ENCODE assay signal across 10 cellular contexts in genomic region chr5:99037668-99038067, GRCh38.
A peak's percentile ranks its signal among the peaks of the same experiment; 100 is the strongest.
DNase-seq lines count a peak whose midpoint lies in the region; ATAC-seq and TF ChIP-seq lines count a peak whose summit lies in the region.
"Had no signal": no experiment of that assay in that cellular context is flagged by ENCODE, and none has a peak within 500 bp of the region (broad histone marks: within the 10 kb centered on the region; RNA-seq: fewer than 3 reads in every experiment).

No MANE protein-coding gene starts in this region.

- H3K4me1 Mint-ChIP-seq in CD4-positive, CD25-positive, alpha-beta regulatory T cell = peaks cover 30 to 63% (median 55%) of the 10 kb centered on the region in 4 donors

- TF ChIP-seq POLR2A in IMR-90 (IDR thresholded peaks at IDR 0.05; ENCODE audit: low read depth, low read length) = no peak

- intact Hi-C loops in IMR-90 (cut with micrococcal nuclease) = loop anchor here (10.0 kb wide), 1 partner anchor 263 kb away; the partner anchor contains the start of gene RGMB
- intact Hi-C loops in left colon (cut with DNase I, micrococcal nuclease) = no loop called here
- intact Hi-C loops in posterior vena cava (cut with DNase I) = no loop called here

- peak overlapping the region; percentile 63 for H2AFZ ChIP-seq in IMR-90 (replicated peaks; ENCODE audit: low read length, poor library complexity)

- TF ChIP-seq RAD21 in IMR-90 (IDR thresholded peaks at IDR 0.05; ENCODE audit: low read length) = no peak

- peak overlapping the region; percentile 51 for H3K27ac ChIP-seq in CD4-positive, CD25-positive, alpha-beta regulatory T cell (ENCODE audit: insufficient read depth, low read length, poor library complexity, severe bottlenecking)
- no peak overlapping the region for H3K27ac ChIP-seq in IMR-90 (ENCODE audit: insufficient read depth, low read length)
- H3K27ac ChIP-seq: suprapubic skin had no signal

- H2BK5ac ChIP-seq in IMR-90 (ENCODE audit: low read depth, low read length, poor library complexity, severe bottlenecking) = no peak overlapping the region

- no peak overlapping the region for H4K5ac ChIP-seq in IMR-90 (ENCODE audit: low read depth, low read length)

- peak overlapping the region; percentile 65 to 95 (median 73) for H3K27ac Mint-ChIP-seq in CD4-positive, CD25-positive, alpha-beta regulatory T cell

- H2BK20ac ChIP-seq in IMR-90 (ENCODE audit: low read depth, low read length) = no peak overlapping the region

- H4K20me1 ChIP-seq in IMR-90 (ENCODE audit: insufficient read depth, low read length) = no peaks in the 10 kb centered on the region

- no peaks in the 10 kb centered on the region for H3K9me1 ChIP-seq in IMR-90 (ENCODE audit: insufficient read depth, low read length)

- H3K23ac ChIP-seq in IMR-90 (ENCODE audit: low read depth, low read length) = no peak overlapping the region

- DNase-seq in CD4-positive, CD25-positive, alpha-beta regulatory T cell = peak; percentile 25 to 91 (median 77)
- no peak for DNase-seq in IMR-90
- peak; percentile 15 to 24 for DNase-seq in activated CD4-positive, alpha-beta T cell treated with anti-CD3 and anti-CD28 coated beads, Interleukin-2, amount 50 U/mL, for 48 hours
- peak; percentile 71 to 73 for DNase-seq in left colon
- DNase-seq in posterior vena cava (ENCODE audit: low spot score) = no peak
- no peak for DNase-seq in dermis blood vessel endothelial cell
- DNase-seq in NCI-H446 treated with DMSO at 0.1 percent for 48 hours (lab: John Stamatoyannopoulos, UW) = no peak
- no peak for DNase-seq in SKM-1 (lab: John Stamatoyannopoulos, UW; ENCODE audit: unreplicated experiment)
- DNase-seq: T1000 had no signal

- H2BK15ac ChIP-seq in IMR-90 (ENCODE audit: low read depth, low read length) = no peak overlapping the region

- H3K4ac ChIP-seq in IMR-90 (ENCODE audit: low read depth, low read length) = no peak overlapping the region; the same call in 1 of the 2 replicates

- H3K27me3 Mint-ChIP-seq in CD4-positive, CD25-positive, alpha-beta regulatory T cell = no peaks in the 10 kb centered on the region

- H3K14ac ChIP-seq in IMR-90 (replicated peaks; ENCODE audit: low read depth, low read length) = no peak overlapping the region; the same call in 1 of the 2 replicates

- WGBS in IMR-90 (ENCODE audit: extremely low coverage in 2 of 2, insufficient read length in 1 of 2), 2 experiments = no CpG with 5 or more reads among the region's 8 CpGs

- no peaks in the 10 kb centered on the region for H3K36me3 ChIP-seq in CD4-positive, CD25-positive, alpha-beta regulatory T cell (ENCODE audit: control insufficient read depth, insufficient read depth, low read length)
- no peaks in the 10 kb centered on the region for H3K36me3 ChIP-seq in IMR-90 (ENCODE audit: control insufficient read depth, insufficient read depth, low read length)
- H3K36me3 ChIP-seq: suprapubic skin had no signal

- H3K4me3 ChIP-seq in CD4-positive, CD25-positive, alpha-beta regulatory T cell (ENCODE audit: low read depth, low read length) = peak overlapping the region; percentile 8
- no peak overlapping the region for H3K4me3 ChIP-seq in IMR-90 (ENCODE audit: insufficient read depth, low read depth, low read length)
- H3K4me3 ChIP-seq: suprapubic skin had no signal

- dilution Hi-C loops in IMR-90 (cut with HindIII; ENCODE audit: low sequenced_read_pairs, unreplicated experiment) = no loop called here

- no TSS peak for BruUV-seq in IMR-90 (replicated peaks; lab: Mats Ljungman, UMichigan)

- CTCF ChIA-PET in IMR-90 (lab: Yijun Ruan, JAX) = interaction anchor here (0.9 kb wide), 1 partner anchor 23 kb away, joined by 3 read pairs; no protein-coding TSS in a partner anchor

- H3K4me3 Mint-ChIP-seq in CD4-positive, CD25-positive, alpha-beta regulatory T cell = peak overlapping the region; percentile 65 to 79 (median 74)

- no peak overlapping the region for H3K4me2 ChIP-seq in IMR-90 (ENCODE audit: low read depth, low read length)

- in situ Hi-C loops in IMR-90 (cut with MboI; ENCODE audit: low sequenced_read_pairs) = no loop called here

- H3K18ac ChIP-seq in IMR-90 (ENCODE audit: low read depth, low read length) = no peak overlapping the region

- ATAC-seq in CD4-positive, CD25-positive, alpha-beta regulatory T cell (ENCODE audit: low read depth in 2 of 2) = peak; percentile 71 to 72
- no peak for ATAC-seq in IMR-90 (ENCODE audit: low read depth)
- peak; percentile 30 for ATAC-seq in left colon

- H3K36me3 Mint-ChIP-seq in CD4-positive, CD25-positive, alpha-beta regulatory T cell = peaks cover 20% of the 10 kb centered on the region

- H4K8ac ChIP-seq in IMR-90 (ENCODE audit: low read depth in 2 of 2, low read length in 2 of 2) = no peak overlapping the region

- H3K56ac ChIP-seq in IMR-90 (ENCODE audit: extremely low read depth, insufficient read depth, low read length) = no peak overlapping the region

- no peak overlapping the region for H2BK120ac ChIP-seq in IMR-90 (ENCODE audit: low read depth, low read length)

- POLR2A ChIA-PET in IMR-90 (lab: Charles Lee; ENCODE audit: unreplicated experiment) = no interaction called here

- no peak overlapping the region for H4K91ac ChIP-seq in IMR-90 (ENCODE audit: insufficient read depth, low read depth, low read length)

- no peaks in the 10 kb centered on the region for H3K79me1 ChIP-seq in IMR-90 (ENCODE audit: low read depth in 1 of 2, low read length in 2 of 2)

- H3K27me3 ChIP-seq in CD4-positive, CD25-positive, alpha-beta regulatory T cell (ENCODE audit: control insufficient read depth, insufficient read depth, low read length) = no peaks in the 10 kb centered on the region
- H3K27me3 ChIP-seq in IMR-90 (ENCODE audit: control insufficient read depth, insufficient read depth, low read length) = no peaks in the 10 kb centered on the region
- H3K27me3 ChIP-seq: suprapubic skin had no signal

- peaks cover 11 to 12% of the 10 kb centered on the region in 2 experiments for H3K9me3 ChIP-seq in CD4-positive, CD25-positive, alpha-beta regulatory T cell (ENCODE audit: control insufficient read depth in 2 of 2, low read length in 2 of 2)
- no peaks in the 10 kb centered on the region for H3K9me3 ChIP-seq in IMR-90 (ENCODE audit: control insufficient read depth, insufficient read depth, low read length)
- H3K9me3 ChIP-seq: suprapubic skin had no signal

- no peak overlapping the region for H3K9ac ChIP-seq in IMR-90 (ENCODE audit: low read depth, low read length)

- H2AK9ac ChIP-seq in IMR-90 (replicated peaks; ENCODE audit: low read depth, low read length, poor library complexity) = no peak overlapping the region

- peaks cover 42% of the 10 kb centered on the region for H3K4me1 ChIP-seq in CD4-positive, CD25-positive, alpha-beta regulatory T cell (ENCODE audit: control insufficient read depth, insufficient read depth, low read length, poor library complexity, severe bottlenecking)
- peaks cover 3% of the 10 kb centered on the region; the same call in 1 of the 2 replicates for H3K4me1 ChIP-seq in IMR-90 (ENCODE audit: control insufficient read depth, insufficient read depth, low read length)

- peaks cover 2 to 48% (median 23%) of the 10 kb centered on the region in 7 donors for H3K9me3 Mint-ChIP-seq in CD4-positive, CD25-positive, alpha-beta regulatory T cell

- no peak for TF ChIP-seq CTCF in IMR-90 (conservative IDR thresholded peaks at IDR 0.05; ENCODE audit: low read depth, low read length)

- no peak overlapping the region for H2AK5ac ChIP-seq in IMR-90 (ENCODE audit: low read depth, low read length)

TF ChIP-seq in IMR-90, 13 proteins besides CTCF, POLR2A, EP300 and RAD21:
- no peak for TF ChIP-seq FOS (IDR thresholded peaks at IDR 0.05; ENCODE audit: low read depth, low read length)
- no peak for TF ChIP-seq CHD1 (IDR thresholded peaks at IDR 0.05; ENCODE audit: low read depth, low read length)
- no peak for TF ChIP-seq USF2 (IDR thresholded peaks at IDR 0.05; ENCODE audit: low read depth, low read length)
- TF ChIP-seq MAZ (IDR thresholded peaks at IDR 0.05; ENCODE audit: borderline replicate concordance, low read depth, low read length) = no peak
- no peak for TF ChIP-seq SMC3 (IDR thresholded peaks at IDR 0.05; ENCODE audit: low read depth, low read length)
- no peak for TF ChIP-seq MXI1 (IDR thresholded peaks at IDR 0.05; ENCODE audit: borderline replicate concordance, low read depth, low read length)
- TF ChIP-seq CEBPB (IDR thresholded peaks at IDR 0.05; ENCODE audit: low read depth, low read length) = no peak
- TF ChIP-seq RCOR1 (IDR thresholded peaks at IDR 0.05; ENCODE audit: insufficient replicate concordance, low read length) = no peak
TF ChIP-seq in IMR-90: peak in this region for 0.

Comparison
In these comparisons a context has a peak if more than half of its experiments do, and no peak if none do; other contexts are left out.
1. DNase-seq: peak in CD4-positive, CD25-positive, alpha-beta regulatory T cell (3 of 3), activated CD4-positive, alpha-beta T cell treated with anti-CD3 and anti-CD28 coated beads, Interleukin-2, amount 50 U/mL, for 48 hours (2 of 2) and left colon (2 of 2); none in IMR-90 (single experiment), posterior vena cava (single experiment), dermis blood vessel endothelial cell (single experiment), NCI-H446 treated with DMSO at 0.1 percent for 48 hours (single experiment) and SKM-1 (single experiment).